Comparison of ENCODE assay signal across 8 cellular contexts in the genomic region with DNA sequence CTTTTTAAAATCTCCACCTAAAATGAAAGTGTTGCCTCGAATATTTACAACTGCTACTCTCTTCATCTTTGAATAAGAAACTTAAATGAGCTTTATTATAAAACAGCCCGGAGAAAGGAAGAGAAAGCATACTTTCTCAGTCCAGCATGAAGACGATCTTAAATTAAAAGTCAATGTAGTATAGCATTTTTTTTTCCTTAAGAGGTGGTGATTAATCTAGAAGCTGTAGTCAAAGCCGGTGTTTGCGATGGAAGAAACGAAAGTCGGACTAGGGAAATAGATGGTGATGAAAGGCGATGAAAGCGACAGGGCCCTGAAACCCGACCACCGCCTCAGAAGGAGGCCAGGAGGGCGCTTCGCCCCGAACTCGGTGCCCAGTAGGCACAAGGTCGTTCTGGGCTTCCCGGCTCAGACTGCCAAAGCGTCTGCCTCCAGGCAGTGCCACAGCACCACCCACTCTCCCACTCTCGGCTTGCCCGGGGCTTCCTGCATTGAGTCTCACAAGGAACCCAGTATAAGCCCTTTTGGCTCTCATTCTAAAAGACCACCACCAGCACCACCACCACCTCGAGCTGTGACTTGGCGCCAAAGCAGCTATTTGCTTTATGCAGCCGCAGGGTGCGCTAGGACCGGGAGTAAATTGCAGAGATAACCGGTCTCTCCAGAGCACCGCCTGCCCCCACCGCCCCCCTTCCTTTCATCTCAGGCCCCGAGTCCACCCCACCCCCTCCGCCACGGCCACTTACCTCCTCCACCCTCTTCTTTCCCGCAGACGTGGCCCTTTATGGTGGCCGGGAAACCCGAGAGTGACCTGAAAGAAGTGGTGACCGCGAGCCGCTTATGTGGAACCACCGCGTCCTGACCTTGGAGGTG. TPM values are rescaled to one million over a fixed set of nuclear protein-coding genes. Genes with fewer than 3 reads are reported as not detected.
DNase-seq lines count a peak whose midpoint lies in the region; ATAC-seq and TF ChIP-seq lines count a peak whose summit lies in the region.

No MANE protein-coding gene starts in this region.

- peaks cover 0 to 10% (median 2%) of the 10 kb centered on the region in 5 experiments for H3K9me3 Mint-ChIP-seq in brain
- no peaks in the 10 kb centered on the region for H3K9me3 Mint-ChIP-seq in stimulated activated naive CD8-positive, alpha-beta T cell treated with anti-CD3 and anti-CD28 coated beads, Interleukin-15, Interleukin-2, amounts not matched to agents 100 ng/mL and 50 ng/mL, for 24 hours

- H3K4me1 Mint-ChIP-seq in brain: peaks cover 48% of the 10 kb centered on the region
- H3K4me1 Mint-ChIP-seq in stimulated activated naive CD8-positive, alpha-beta T cell treated with anti-CD3 and anti-CD28 coated beads, Interleukin-15, Interleukin-2, amounts not matched to agents 100 ng/mL and 50 ng/mL, for 24 hours (ENCODE audit: low read depth): peaks cover 43% of the 10 kb centered on the region

- no peaks in the 10 kb centered on the region for H3K36me3 Mint-ChIP-seq in brain
- no peaks in the 10 kb centered on the region for H3K36me3 Mint-ChIP-seq in stimulated activated naive CD8-positive, alpha-beta T cell treated with anti-CD3 and anti-CD28 coated beads, Interleukin-15, Interleukin-2, amounts not matched to agents 100 ng/mL and 50 ng/mL, for 24 hours (ENCODE audit: low read depth)

- H3K27me3 Mint-ChIP-seq in brain: peaks cover 100% of the 10 kb centered on the region
- H3K27me3 Mint-ChIP-seq in stimulated activated naive CD8-positive, alpha-beta T cell treated with anti-CD3 and anti-CD28 coated beads, Interleukin-15, Interleukin-2, amounts not matched to agents 100 ng/mL and 50 ng/mL, for 24 hours: peaks cover 91% of the 10 kb centered on the region

- DNase-seq in ELR (ENCODE audit: low read depth): peak; percentile 37
- peak; percentile 18 for DNase-seq in NCI-H774 (lab: John Stamatoyannopoulos, UW)
- peak; percentile 10 for DNase-seq in kidney tubule cell (ENCODE audit: low spot score)

- H3K27ac Mint-ChIP-seq in brain: no peak overlapping the region
- no peak overlapping the region for H3K27ac Mint-ChIP-seq in stimulated activated naive CD8-positive, alpha-beta T cell treated with anti-CD3 and anti-CD28 coated beads, Interleukin-15, Interleukin-2, amounts not matched to agents 100 ng/mL and 50 ng/mL, for 24 hours

- H3K4me3 Mint-ChIP-seq in brain: peak overlapping the region; percentile 50 to 82 (median 74)
- peak overlapping the region; percentile 71 for H3K4me3 Mint-ChIP-seq in stimulated activated naive CD8-positive, alpha-beta T cell treated with anti-CD3 and anti-CD28 coated beads, Interleukin-15, Interleukin-2, amounts not matched to agents 100 ng/mL and 50 ng/mL, for 24 hours

- TF ChIP-seq CTCF in brain (conservative IDR thresholded peaks at IDR 0.05): no peak

- ATAC-seq in HG03571 (IDR thresholded peaks at IDR 0.05; ENCODE audit: unreplicated experiment): no peak
- ATAC-seq in HG03520 (IDR thresholded peaks at IDR 0.05; ENCODE audit: unreplicated experiment): no peak
- ATAC-seq in GM18502 (IDR thresholded peaks at IDR 0.05; ENCODE audit: poor library complexity, unreplicated experiment): no peak

RNA-seq across cellular contexts. Expression of a gene that starts 2.3 kb away (rescaled TPM):
- polyA plus RNA-seq in brain (ENCODE audit: insufficient read depth, low read depth, low replicate concordance): not detected
